ENCODE assay signal across 17 cellular contexts in genomic region chr10:121580276-121581116, GRCh38. TPM values are rescaled to one million over a fixed set of nuclear protein-coding genes. Genes with fewer than 3 reads are reported as not detected.
A peak's percentile ranks its signal among the peaks of the same experiment; 100 is the strongest.
DNase-seq lines count a peak whose midpoint lies in the region; ATAC-seq, FAIRE-seq and TF ChIP-seq lines count a peak whose summit lies in the region.
"Had no signal": no experiment of that assay in that cellular context is flagged by ENCODE, and none has a peak within 500 bp of the region (broad histone marks: within the 10 kb centered on the region; RNA-seq: fewer than 3 reads in every experiment).

No MANE protein-coding gene starts in this region.

- DNase-seq in NCI-H2227 (lab: John Stamatoyannopoulos, UW; ENCODE audit: unreplicated experiment), result peak; percentile 23
- DNase-seq in NCI-H2227 treated with DMSO at 0.1 percent for 48 hours (lab: John Stamatoyannopoulos, UW), result no peak
- peak; percentile 72 to 79 for DNase-seq in H1 (ENCODE audit: low read depth in 1 of 2, low spot score in 2 of 2)
- DNase-seq in left kidney (ENCODE audit: low read depth, low spot score), result peak; percentile 70
- DNase-seq in upper lobe of left lung, result no peak
- DNase-seq in GM20000 (ENCODE audit: low spot score), result no peak
- no peak for DNase-seq in NCI-H1436 (lab: John Stamatoyannopoulos, UW)
- DNase-seq in stimulated activated CD8-positive, alpha-beta memory T cell treated with anti-CD3 and anti-CD28 coated beads, Interleukin-4, amount 100 ng/mL, for 48 hours, result no peak
- DNase-seq: activated CD4-positive, CD25-positive, alpha-beta regulatory T cell treated with anti-CD3 and anti-CD28 coated beads, Interleukin-2, amount 50 U/mL, for 72 hours; activated T-cell treated with anti-CD3 and anti-CD28 coated beads, Interleukin-2, amount 50 U/mL, for 24 hours; amniotic stem cell; CD4-positive, alpha-beta memory T cell; NCI-H1105 treated with DMSO at 0.1 percent for 48 hours; SW 1271 had no signal

- H2BK5ac ChIP-seq in H1 (ENCODE audit: low read depth, low read length), result peak overlapping the region; percentile 96

- peak overlapping the region in 3 of 4 experiments; percentile 14 to 46 (median 23); a peak in 7 of 8 replicates for H3K4me3 ChIP-seq in H1 (ENCODE audit: extremely low read depth in 1 of 4, insufficient read depth in 2 of 4, low read depth in 3 of 4, low read length in 4 of 4)
- no peak overlapping the region for H3K4me3 ChIP-seq in upper lobe of left lung
- H3K4me3 ChIP-seq: coronary artery had no signal

- no peak overlapping the region for H2AFZ ChIP-seq in H1 (ENCODE audit: low read length)

- TF ChIP-seq RAD21 in H1 (IDR thresholded peaks at IDR 0.05 in 1 of 2, conservative IDR thresholded peaks at IDR 0.05 in 1 of 2; ENCODE audit: low read depth in 2 of 2, low read length in 2 of 2), result peak in 1 of 2 experiments; percentile 0; a peak in 2 of 4 replicates

- H3K27me3 ChIP-seq in H1 (replicated peaks in 1 of 4; ENCODE audit: control insufficient read depth in 3 of 4, extremely low read depth in 1 of 4, insufficient read depth in 3 of 4, low read length in 3 of 4), result no peaks in the 10 kb centered on the region
- H3K27me3 ChIP-seq in upper lobe of left lung, result no peaks in the 10 kb centered on the region

- H2BK12ac ChIP-seq in H1 (ENCODE audit: low read depth, low read length), result peak overlapping the region; percentile 99

- H3K23ac ChIP-seq in H1 (ENCODE audit: insufficient read length), result no peak overlapping the region

- peak overlapping the region; percentile 87 for H4K8ac ChIP-seq in H1 (ENCODE audit: extremely low read depth, insufficient read depth, low read length)

- H2AK5ac ChIP-seq in H1 (ENCODE audit: low read depth, low read length), result peak overlapping the region; percentile 59

- TF ChIP-seq POLR2A in H1 (IDR thresholded peaks at IDR 0.05; ENCODE audit: control extremely low read depth in 1 of 2, low read depth in 2 of 2, low read length in 2 of 2), result peak in 1 of 2 experiments; percentile 54; a peak in 2 of 3 replicates
- TF ChIP-seq POLR2A in upper lobe of left lung (IDR thresholded peaks at IDR 0.05), result no peak

- TF ChIP-seq CTCF in H1 (IDR thresholded peaks at IDR 0.05; ENCODE audit: control extremely low read depth in 1 of 3, insufficient read depth in 1 of 3, low read depth in 1 of 3, low read length in 3 of 3) (no peak), upper lobe of left lung (IDR thresholded peaks at IDR 0.05) (no peak), GM20000 (IDR thresholded peaks at IDR 0.05; ENCODE audit: extremely low read depth, missing control alignments) (no peak)

- H3K79me1 ChIP-seq in H1 (ENCODE audit: low read depth, low read length), result peaks cover 24% of the 10 kb centered on the region

- H3K79me2 ChIP-seq in H1 (ENCODE audit: control insufficient read depth in 1 of 2, insufficient read depth in 2 of 2, low read length in 2 of 2), result peaks cover 39 to 72% of the 10 kb centered on the region in 2 experiments

- peak overlapping the region; percentile 83 to 84 for H3K4me2 ChIP-seq in H1 (ENCODE audit: insufficient read depth in 1 of 2, low read depth in 2 of 2, low read length in 2 of 2)

- peaks cover 7% of the 10 kb centered on the region; the same call in 1 of the 2 replicates for H3K23me2 ChIP-seq in H1 (ENCODE audit: low read depth, low read length)

- ATAC-seq in upper lobe of left lung (ENCODE audit: low FRiP score in 2 of 2), result no peak

- CTCF ChIA-PET in H1 (lab: Charles Lee; ENCODE audit: partially characterized antibody), result interaction anchor here (1.0 to 3.7 kb wide), 4 partner anchors 10 to 28 kb away, joined by 3 to 17 read pairs (median 4); no protein-coding TSS in a partner anchor

- H3K27ac ChIP-seq in H1 (ENCODE audit: low read depth, low read length), result peak overlapping the region; percentile 69
- peak overlapping the region; percentile 51 to 64 (median 54) for H3K27ac ChIP-seq in upper lobe of left lung
- H3K27ac ChIP-seq: 22Rv1, coronary artery had no signal

- peak; percentile 99 for FAIRE-seq in H1 (lab: Jason Lieb, UNC)

- no peak overlapping the region for H2BK120ac ChIP-seq in H1 (replicated peaks; ENCODE audit: low read depth, low read length)

- no peak overlapping the region for H3K4ac ChIP-seq in H1 (replicated peaks; ENCODE audit: insufficient read length, low read depth, low read length)

- H4K91ac ChIP-seq in H1 (replicated peaks; ENCODE audit: insufficient read length, low read length), result peak overlapping the region; percentile 31

- H3K4me1 ChIP-seq in H1 (replicated peaks in 1 of 4; ENCODE audit: control insufficient read depth in 3 of 4, insufficient read depth in 4 of 4, low read length in 3 of 4), result peaks cover 36 to 55% (median 43%) of the 10 kb centered on the region in 4 experiments
- peaks cover 7 to 26% (median 15%) of the 10 kb centered on the region in 4 donors for H3K4me1 ChIP-seq in upper lobe of left lung

- peak overlapping the region; percentile 48; the same call in 1 of the 2 replicates for H2BK20ac ChIP-seq in H1 (ENCODE audit: low read length)

- H3K9me3 ChIP-seq in H1 (ENCODE audit: insufficient read depth in 2 of 2, low read depth in 1 of 2, low read length in 1 of 2) (no peaks in the 10 kb centered on the region), upper lobe of left lung (no peaks in the 10 kb centered on the region)

- TF ChIP-seq EP300 in H1 (IDR thresholded peaks at IDR 0.05; ENCODE audit: borderline replicate concordance in 1 of 2, low read depth in 2 of 2, low read length in 2 of 2) (peak in 1 of 2 experiments; percentile 87; a peak in 1 of 3 replicates), upper lobe of left lung (IDR thresholded peaks at IDR 0.05) (no peak)

- H2BK15ac ChIP-seq in H1 (ENCODE audit: low read length), result no peak overlapping the region

- POLR2A ChIA-PET in H1 (lab: Charles Lee; ENCODE audit: partially characterized antibody), result interaction anchor here (0.6 to 4.9 kb wide), 13 partner anchors 12 to 88 kb away, joined by 3 to 42 read pairs (median 4); partner anchors contain the start of gene FGFR2

- H3K18ac ChIP-seq in H1 (ENCODE audit: extremely low read depth, low read length), result peak overlapping the region; percentile 85

- peak overlapping the region; percentile 39 for H4K5ac ChIP-seq in H1 (ENCODE audit: insufficient read length, low read depth, low read length)

- H3K14ac ChIP-seq in H1 (ENCODE audit: insufficient read length), result no peak overlapping the region

- peaks cover 0 to 36% (median 0%) of the 10 kb centered on the region in 4 experiments; a peak in 2 of 8 replicates for H3K36me3 ChIP-seq in H1 (ENCODE audit: control insufficient read depth in 2 of 4, insufficient read depth in 4 of 4, low read length in 3 of 4)
- no peaks in the 10 kb centered on the region for H3K36me3 ChIP-seq in upper lobe of left lung

- peaks cover 30 to 44% of the 10 kb centered on the region in 2 experiments for H4K20me1 ChIP-seq in H1 (replicated peaks in 1 of 2; ENCODE audit: control insufficient read depth in 1 of 2, insufficient read depth in 2 of 2, low read length in 2 of 2)

- peak overlapping the region in 1 of 4 experiments; percentile 35; a peak in 3 of 7 replicates for H3K9ac ChIP-seq in H1 (replicated peaks in 1 of 4; ENCODE audit: extremely low read depth in 1 of 4, low read depth in 3 of 4, low read length in 3 of 4)

- H3K56ac ChIP-seq in H1 (replicated peaks; ENCODE audit: insufficient read length, low read depth, low read length), result no peak overlapping the region

- 6% methylated on average over 22 of the region's 22 CpGs; no CpG with 5 or more reads in 1 of the 2 experiments for WGBS in H1 (ENCODE audit: extremely low coverage in 1 of 2, insufficient coverage in 1 of 2, insufficient read length in 1 of 2, insufficient replicate concordance in 2 of 2, low coverage in 1 of 2, low lambda C conversion rate in 2 of 2, missing lambda C conversion rate in 1 of 2), 2 experiments
- WGBS in upper lobe of left lung, 2 donors, result 54 to 69% methylated on average over 15 to 22 of the region's 22 CpGs

TF ChIP-seq in H1, 55 proteins besides CTCF, POLR2A, EP300 and RAD21 (continues in another document):
- TF ChIP-seq PHF8 (conservative IDR thresholded peaks at IDR 0.05; ENCODE audit: low read depth, low read length) (no peak), RBBP5 (IDR thresholded peaks at IDR 0.05; ENCODE audit: borderline replicate concordance, low read depth, low read length) (peak; percentile 31; the same call in 1 of the 2 replicates), TAF7 (optimal IDR thresholded peaks at IDR 0.05; ENCODE audit: borderline replicate concordance, low read depth, low read length) (no peak), BACH1 (IDR thresholded peaks at IDR 0.05; ENCODE audit: low read length) (peak; percentile 17; the same call in 1 of the 2 replicates), CBX8 (IDR thresholded peaks at IDR 0.05; ENCODE audit: borderline replicate concordance, low read depth, low read length) (no peak), SP1 (IDR thresholded peaks at IDR 0.05; ENCODE audit: low read depth, low read length) (peak; percentile 31; the same call in 1 of the 2 replicates), RFX5 (IDR thresholded peaks at IDR 0.05; ENCODE audit: borderline replicate concordance, low read depth, low read length) (no peak), KDM5A (IDR thresholded peaks at IDR 0.05; ENCODE audit: low read length) (no peak), POU5F1 (IDR thresholded peaks at IDR 0.05; ENCODE audit: low read depth, low read length) (no peak), NANOG (IDR thresholded peaks at IDR 0.05; ENCODE audit: insufficient read depth, low read depth, low read length, poor library complexity, severe bottlenecking) (peak; percentile 50), CBX5 (IDR thresholded peaks at IDR 0.05; ENCODE audit: low read depth, low read length) (no peak), SIRT6 (IDR thresholded peaks at IDR 0.05; ENCODE audit: low read length) (no peak)

RNA-seq across cellular contexts. Expression of gene FGFR2, which starts 17.7 kb away (rescaled TPM):
- total RNA-seq in H1 (2021; fragmentation: NEBNext Ultra II Directional; extraction: Animal tissue kit (Norgen Biotek cat#: 25700)), result 81.2 and 81.6 TPM in 2 replicates
- polyA plus RNA-seq in H1 (2011; rRNA removed), result 50.2 and 50.3 TPM in 2 replicates
- polyA plus RNA-seq in H1 (2011; cell fraction: cytosol; rRNA removed), result 69.6 TPM
- polyA plus RNA-seq in H1 (2011; cell fraction: nucleus; rRNA removed), result 128 TPM
- 53.5 to 65.1 TPM (median 58.9 TPM) in 4 replicates for polyA plus RNA-seq in H1 (2012, experiment 1 of 2)
- polyA plus RNA-seq in H1 (2012, experiment 2 of 2), result 15.2 TPM
- 55.3 TPM for polyA plus RNA-seq in H1 (2013, experiment 1 of 2)
- 59.0 TPM for polyA plus RNA-seq in H1 (2013, experiment 2 of 2)
- 126 and 168 TPM in 2 replicates for polyA minus RNA-seq in H1 (2011; rRNA and poly(A)+ RNA removed)
- 103 TPM for polyA minus RNA-seq in H1 (2011; cell fraction: cytosol; rRNA and poly(A)+ RNA removed)
- polyA minus RNA-seq in H1 (2011; cell fraction: nucleus; rRNA and poly(A)+ RNA removed), result 190 TPM
- 10 to 100 TPM; 36.7 to 83.7 (median 64.1) TPM for total RNA-seq in upper lobe of left lung
- total RNA-seq: HT1080 had no signal

Comparison
In these comparisons a context has a peak if more than half of its experiments do, and no peak if none do; other contexts are left out.
1. DNase-seq: peak in NCI-H2227 (single experiment), H1 (2 of 2) and left kidney (single experiment); none in NCI-H2227 treated with DMSO at 0.1 percent for 48 hours (single experiment), upper lobe of left lung (0 of 2), GM20000 (single experiment), NCI-H1436 (single experiment) and stimulated activated CD8-positive, alpha-beta memory T cell treated with anti-CD3 and anti-CD28 coated beads, Interleukin-4, amount 100 ng/mL, for 48 hours (single experiment).
2. H3K4me3 ChIP-seq: peak in H1 (3 of 4); none in upper lobe of left lung (0 of 4).